ENCODE assay signal across 7 cellular contexts in genomic region chr1:35452086-35452485, GRCh38.
DNase-seq lines count a peak whose midpoint lies in the region; ATAC-seq and TF ChIP-seq lines count a peak whose summit lies in the region.

No MANE protein-coding gene starts in this region.

- H3K4me1 ChIP-seq in smooth muscle cell (ENCODE audit: low read depth): no peaks in the 10 kb centered on the region

- peaks cover 25% of the 10 kb centered on the region for H3F3A ChIP-seq in smooth muscle cell (ENCODE audit: low read depth)

- H4K20me1 ChIP-seq in smooth muscle cell (ENCODE audit: low read depth): peaks cover 5% of the 10 kb centered on the region

- H3K27ac ChIP-seq in smooth muscle cell (ENCODE audit: low read depth): peak overlapping the region; percentile 42

- H3K4me3 ChIP-seq in smooth muscle cell: no peak overlapping the region

- H3K36me3 ChIP-seq in smooth muscle cell (ENCODE audit: low read depth): no peaks in the 10 kb centered on the region

- no peak overlapping the region for H3K9ac ChIP-seq in smooth muscle cell (ENCODE audit: low read depth)

- 28% methylated on average over 1 of the region's 1 CpG for WGBS in smooth muscle cell (ENCODE audit: low lambda C conversion rate)

- H3K9me3 ChIP-seq in smooth muscle cell (replicated peaks; ENCODE audit: low read depth): no peaks in the 10 kb centered on the region

- no peaks in the 10 kb centered on the region for H3K27me3 ChIP-seq in smooth muscle cell (ENCODE audit: low read depth)

- no peak for TF ChIP-seq CTCF in smooth muscle cell (IDR thresholded peaks at IDR 0.05; ENCODE audit: borderline replicate concordance, insufficient read depth, poor library complexity, severe bottlenecking)

- H2AFZ ChIP-seq in smooth muscle cell (ENCODE audit: low read depth): no peak overlapping the region

- DNase-seq in H4 (ENCODE audit: low spot score) (peak; percentile 8), SKM-1 treated with dmso at 0.1 percent for 144 hours (lab: John Stamatoyannopoulos, UW; ENCODE audit: unreplicated experiment) (peak; percentile 93), globus pallidus (ENCODE audit: low spot score) (peak; percentile 58), smooth muscle cell (lab: John Stamatoyannopoulos, UW; ENCODE audit: unreplicated experiment) (no peak), COLO829 (ENCODE audit: low spot score) (no peak), COR-L47 (lab: John Stamatoyannopoulos, UW) (no peak)

- H3K79me2 ChIP-seq in smooth muscle cell (ENCODE audit: low read depth): no peaks in the 10 kb centered on the region

- no peak for ATAC-seq in HG03097 (IDR thresholded peaks at IDR 0.05; ENCODE audit: low FRiP score, unreplicated experiment)

- H3K4me2 ChIP-seq in smooth muscle cell: peak overlapping the region; percentile 20

Comparison
In these comparisons a context has a peak if more than half of its experiments do, and no peak if none do; other contexts are left out.
1. DNase-seq: peak in H4 (single experiment), SKM-1 treated with dmso at 0.1 percent for 144 hours (single experiment) and globus pallidus (single experiment); none in smooth muscle cell (single experiment), COLO829 (single experiment) and COR-L47 (single experiment).